In genomic region chr4:154732669-154733068, GRCh38 we compare ENCODE assay signal across 17 cellular contexts. TPM values are rescaled to one million over a fixed set of nuclear protein-coding genes. Genes with fewer than 3 reads are reported as not detected.
DNase-seq lines count a peak whose midpoint lies in the region; ATAC-seq, FAIRE-seq and TF ChIP-seq lines count a peak whose summit lies in the region.
"Had no signal": no experiment of that assay in that cellular context is flagged by ENCODE, and none has a peak within 500 bp of the region (broad histone marks: within the 10 kb centered on the region; RNA-seq: fewer than 3 reads in every experiment).

No MANE protein-coding gene starts in this region.

- no peak for FAIRE-seq in bronchial epithelial cell (lab: Jason Lieb, UNC)

- H3K27me3 Mint-ChIP-seq in activated T-helper 17 cell treated with anti-CD3 and anti-CD28 coated beads, Interleukin-2, amount 50 U/mL, for 72 hours = peaks cover 16% of the 10 kb centered on the region

- no peak overlapping the region for H3K4me3 Mint-ChIP-seq in activated T-helper 17 cell treated with anti-CD3 and anti-CD28 coated beads, Interleukin-2, amount 50 U/mL, for 72 hours
- H3K4me3 Mint-ChIP-seq: B cell; CD8-positive, alpha-beta T cell; H9 had no signal

- H3K36me3 Mint-ChIP-seq in activated T-helper 17 cell treated with anti-CD3 and anti-CD28 coated beads, Interleukin-2, amount 50 U/mL, for 72 hours (ENCODE audit: low read depth) = no peaks in the 10 kb centered on the region
- H3K36me3 Mint-ChIP-seq: CD8-positive, alpha-beta T cell had no signal

- H3K4me1 ChIP-seq in RWPE2 (ENCODE audit: insufficient read depth, poor library complexity, severe bottlenecking) = peaks cover 8% of the 10 kb centered on the region
- no peaks in the 10 kb centered on the region for H3K4me1 ChIP-seq in lower lobe of right lung
- H3K4me1 ChIP-seq: BLaER1 treated with 17β-estradiol and CSF1 and Interleukin-3, amounts not matched to agents 10 nM and 100 nM had no signal

- H3K27me3 ChIP-seq in RWPE2 (ENCODE audit: insufficient read depth, poor library complexity, severe bottlenecking) (no peaks in the 10 kb centered on the region), bronchial epithelial cell (ENCODE audit: control insufficient read depth, insufficient read depth, low read length) (no peaks in the 10 kb centered on the region), lower lobe of right lung (ENCODE audit: low read depth) (no peaks in the 10 kb centered on the region)
- H3K27me3 ChIP-seq: BLaER1 treated with 17β-estradiol and CSF1 and Interleukin-3, amounts not matched to agents 10 nM and 100 nM had no signal

- H3K4me1 Mint-ChIP-seq in activated T-helper 17 cell treated with anti-CD3 and anti-CD28 coated beads, Interleukin-2, amount 50 U/mL, for 72 hours = no peaks in the 10 kb centered on the region
- H3K4me1 Mint-ChIP-seq: B cell had no signal

- H3K27ac Mint-ChIP-seq in activated T-helper 17 cell treated with anti-CD3 and anti-CD28 coated beads, Interleukin-2, amount 50 U/mL, for 72 hours = no peak overlapping the region
- H3K27ac Mint-ChIP-seq: B cell; CD8-positive, alpha-beta T cell; H9 had no signal

- H3K36me3 ChIP-seq in RWPE2 (ENCODE audit: low read depth) = no peaks in the 10 kb centered on the region
- H3K36me3 ChIP-seq in bronchial epithelial cell (ENCODE audit: control insufficient read depth, insufficient read depth, low read length) = no peaks in the 10 kb centered on the region
- H3K36me3 ChIP-seq in lower lobe of right lung = no peaks in the 10 kb centered on the region
- H3K36me3 ChIP-seq: BLaER1 treated with 17β-estradiol and CSF1 and Interleukin-3, amounts not matched to agents 10 nM and 100 nM had no signal

- DNase-seq in RWPE2 (ENCODE audit: low spot score) (no peak), bronchial epithelial cell (ENCODE audit: low read depth) (peak; percentile 90), lower lobe of right lung (no peak)
- DNase-seq in activated naive CD4-positive, alpha-beta T cell treated with anti-CD3 and anti-CD28 coated beads, Interleukin-2, amount 50 U/mL, for 16 hours = no peak
- DNase-seq: Calu3; CD8-positive, alpha-beta T cell; DMS79 treated with DMSO at 0.1 percent for 48 hours; GF-D8; GOT3; H9 had no signal

- no peak overlapping the region for H3K27ac ChIP-seq in RWPE2 (ENCODE audit: poor library complexity, severe bottlenecking)
- no peak overlapping the region for H3K27ac ChIP-seq in lower lobe of right lung
- H3K27ac ChIP-seq: BLaER1 treated with 17β-estradiol and CSF1 and Interleukin-3, amounts not matched to agents 10 nM and 100 nM had no signal

- no peaks in the 10 kb centered on the region for H3K9me3 Mint-ChIP-seq in activated T-helper 17 cell treated with anti-CD3 and anti-CD28 coated beads, Interleukin-2, amount 50 U/mL, for 72 hours
- H3K9me3 Mint-ChIP-seq: CD8-positive, alpha-beta T cell; H9 had no signal

- intact Hi-C loops in lower lobe of right lung (cut with DNase I) = no loop called here

- no peak for TF ChIP-seq CTCF in RWPE2 (IDR thresholded peaks at IDR 0.05; ENCODE audit: poor library complexity, severe bottlenecking)
- no peak for TF ChIP-seq CTCF in bronchial epithelial cell (IDR thresholded peaks at IDR 0.05; ENCODE audit: insufficient read depth, low read length, severe bottlenecking)
- TF ChIP-seq CTCF in lower lobe of right lung (IDR thresholded peaks at IDR 0.05) = no peak

- H3K9me3 ChIP-seq in RWPE2 (ENCODE audit: severe bottlenecking) = no peaks in the 10 kb centered on the region
- no peaks in the 10 kb centered on the region for H3K9me3 ChIP-seq in lower lobe of right lung
- H3K9me3 ChIP-seq: BLaER1 treated with 17β-estradiol and CSF1 and Interleukin-3, amounts not matched to agents 10 nM and 100 nM had no signal

- ATAC-seq in RWPE2 (ENCODE audit: low read depth) (peak; percentile 66), esophagus mucosa (peak; percentile 88), lower lobe of right lung (peak; percentile 35 to 39), HG03521 (IDR thresholded peaks at IDR 0.05; ENCODE audit: unreplicated experiment) (no peak)
- ATAC-seq in activated T-helper 17 cell treated with anti-CD3 and anti-CD28 coated beads, Interleukin-2, amount 50 U/mL, for 72 hours (replicated peaks) = no peak
- ATAC-seq: CD8-positive, alpha-beta T cell had no signal

- H3K4me3 ChIP-seq in RWPE2 (ENCODE audit: severe bottlenecking) (no peak overlapping the region), bronchial epithelial cell (ENCODE audit: low read depth, low read length) (no peak overlapping the region), lower lobe of right lung (no peak overlapping the region)
- H3K4me3 ChIP-seq: BLaER1 treated with 17β-estradiol and CSF1 and Interleukin-3, amounts not matched to agents 10 nM and 100 nM had no signal

RNA-seq across cellular contexts. Expression of gene LRAT, which starts 11.1 kb away (rescaled TPM):
- total RNA-seq in bronchial epithelial cell = 12.4 and 21.5 TPM in 2 replicates
- 0.76 TPM for total RNA-seq in esophagus mucosa
- total RNA-seq in lower lobe of right lung = 1.0 TPM
- not detected for total RNA-seq in activated T-helper 17 cell treated with anti-CD3 and anti-CD28 coated beads, Interleukin-2, amount 50 U/mL, for 72 hours
- total RNA-seq: A172; B cell; CD8-positive, alpha-beta T cell; HT-29 had no signal

RNA-seq across cellular contexts. Expression of gene RBM46, which starts 48.4 kb away (rescaled TPM):
- 0.26 and 0.53 TPM in 2 replicates for total RNA-seq in bronchial epithelial cell
- total RNA-seq in esophagus mucosa = not detected
- not detected for total RNA-seq in lower lobe of right lung
- total RNA-seq in activated T-helper 17 cell treated with anti-CD3 and anti-CD28 coated beads, Interleukin-2, amount 50 U/mL, for 72 hours = not detected
- total RNA-seq: A172; B cell; Calu3; CD8-positive, alpha-beta T cell; HT-29 had no signal

Comparison
In these comparisons a context has a peak if more than half of its experiments do, and no peak if none do; other contexts are left out.
1. ATAC-seq: peak in RWPE2 (single experiment), esophagus mucosa (single experiment) and lower lobe of right lung (2 of 2); none in HG03521 (single experiment) and activated T-helper 17 cell treated with anti-CD3 and anti-CD28 coated beads, Interleukin-2, amount 50 U/mL, for 72 hours (single experiment).